In genomic region chr4:150379454-150379853, GRCh38 we compare ENCODE assay signal across 29 cellular contexts.
DNase-seq lines count a peak whose midpoint lies in the region; FAIRE-seq and TF ChIP-seq lines count a peak whose summit lies in the region.
"Had no signal": no experiment of that assay in that cellular context is flagged by ENCODE, and none has a peak within 500 bp of the region (broad histone marks: within the 10 kb centered on the region; RNA-seq: fewer than 3 reads in every experiment).

No MANE protein-coding gene starts in this region.

- no peaks in the 10 kb centered on the region for H3K27me3 ChIP-seq in bronchial epithelial cell (ENCODE audit: control insufficient read depth, insufficient read depth, low read length)
- H3K27me3 ChIP-seq: sigmoid colon, upper lobe of left lung had no signal

- no peak for FAIRE-seq in bronchial epithelial cell (lab: Jason Lieb, UNC)
- FAIRE-seq: A204.1, islet of Langerhans had no signal

- no peak for TF ChIP-seq CTCF in bronchial epithelial cell (IDR thresholded peaks at IDR 0.05; ENCODE audit: insufficient read depth, low read length, severe bottlenecking)

- H3K36me3 ChIP-seq in bronchial epithelial cell (ENCODE audit: control insufficient read depth, insufficient read depth, low read length) = no peaks in the 10 kb centered on the region
- H3K36me3 ChIP-seq: upper lobe of left lung had no signal

- DNase-seq in A172 (ENCODE audit: low spot score) (peak; percentile 17), HT1080 (ENCODE audit: low read depth) (peak; percentile 88), bronchial epithelial cell (ENCODE audit: low read depth) (peak; percentile 50), glomerular endothelial cell (ENCODE audit: extremely low read depth, low read depth, low spot score) (peak; percentile 22), G401 (ENCODE audit: low spot score) (no peak), hepatic stellate cell (ENCODE audit: low spot score) (no peak), NCI-H510A (lab: John Stamatoyannopoulos, UW) (no peak)
- no peak for DNase-seq in activated naive CD8-positive, alpha-beta T cell treated with anti-CD3 and anti-CD28 coated beads for 36 hours
- DNase-seq: activated CD4-positive, alpha-beta T cell treated with anti-CD3 and anti-CD28 coated beads for 48 hours; activated naive CD4-positive, alpha-beta T cell; activated T-cell treated with anti-CD3 and anti-CD28 coated beads, Interleukin-2, amount 50 U/mL, for 24 hours; amniotic stem cell; CD8-positive, alpha-beta T cell; central memory CD4-positive, alpha-beta T cell; DMS153; foreskin melanocyte; GF-D8; GOT3; hypothalamus; Karpas-422; NCI-H1694; NCI-H2171 treated with DMSO at 0.1 percent for 48 hours; NCI-H69; nephron progenitor cell; sigmoid colon; T-helper 2 cell; upper lobe of left lung had no signal

- no peak overlapping the region for H3K27ac Mint-ChIP-seq in activated naive CD8-positive, alpha-beta T cell treated with anti-CD3 and anti-CD28 coated beads for 36 hours
- H3K27ac Mint-ChIP-seq: activated T-cell treated with anti-CD3 and anti-CD28 coated beads, Interleukin-2, amount 50 U/mL, for 24 hours; CD8-positive, alpha-beta T cell; nephron progenitor cell had no signal

- H3K4me1 Mint-ChIP-seq in activated naive CD8-positive, alpha-beta T cell treated with anti-CD3 and anti-CD28 coated beads for 36 hours = no peaks in the 10 kb centered on the region
- H3K4me1 Mint-ChIP-seq: nephron progenitor cell had no signal

- no peaks in the 10 kb centered on the region for H3K27me3 Mint-ChIP-seq in activated naive CD8-positive, alpha-beta T cell treated with anti-CD3 and anti-CD28 coated beads for 36 hours
- H3K27me3 Mint-ChIP-seq: activated T-cell treated with anti-CD3 and anti-CD28 coated beads, Interleukin-2, amount 50 U/mL, for 24 hours had no signal

- in situ Hi-C loops in G401 (cut with HindIII; ENCODE audit: low sequenced_read_pairs) = no loop called here

- H3K36me3 Mint-ChIP-seq in activated naive CD8-positive, alpha-beta T cell treated with anti-CD3 and anti-CD28 coated beads for 36 hours = peaks cover 12% of the 10 kb centered on the region

- H3K9me3 Mint-ChIP-seq in activated naive CD8-positive, alpha-beta T cell treated with anti-CD3 and anti-CD28 coated beads for 36 hours = no peaks in the 10 kb centered on the region
- H3K9me3 Mint-ChIP-seq: activated T-cell treated with anti-CD3 and anti-CD28 coated beads, Interleukin-2, amount 50 U/mL, for 24 hours; CD8-positive, alpha-beta T cell; nephron progenitor cell had no signal

- no peak overlapping the region for H3K4me3 Mint-ChIP-seq in activated naive CD8-positive, alpha-beta T cell treated with anti-CD3 and anti-CD28 coated beads for 36 hours
- H3K4me3 Mint-ChIP-seq: activated T-cell treated with anti-CD3 and anti-CD28 coated beads, Interleukin-2, amount 50 U/mL, for 24 hours; CD8-positive, alpha-beta T cell; nephron progenitor cell had no signal

- H3K4me3 ChIP-seq in bronchial epithelial cell (ENCODE audit: low read depth, low read length) = no peak overlapping the region
- H3K4me3 ChIP-seq: sigmoid colon, upper lobe of left lung had no signal

Comparison
In these comparisons a context has a peak if more than half of its experiments do, and no peak if none do; other contexts are left out.
1. DNase-seq: peak in A172 (single experiment), HT1080 (single experiment), bronchial epithelial cell (single experiment) and glomerular endothelial cell (single experiment); none in G401 (single experiment), hepatic stellate cell (single experiment), activated naive CD8-positive, alpha-beta T cell treated with anti-CD3 and anti-CD28 coated beads for 36 hours (single experiment) and NCI-H510A (single experiment).